Comparison of ENCODE assay signal across 1 cellular context in the genomic region with DNA sequence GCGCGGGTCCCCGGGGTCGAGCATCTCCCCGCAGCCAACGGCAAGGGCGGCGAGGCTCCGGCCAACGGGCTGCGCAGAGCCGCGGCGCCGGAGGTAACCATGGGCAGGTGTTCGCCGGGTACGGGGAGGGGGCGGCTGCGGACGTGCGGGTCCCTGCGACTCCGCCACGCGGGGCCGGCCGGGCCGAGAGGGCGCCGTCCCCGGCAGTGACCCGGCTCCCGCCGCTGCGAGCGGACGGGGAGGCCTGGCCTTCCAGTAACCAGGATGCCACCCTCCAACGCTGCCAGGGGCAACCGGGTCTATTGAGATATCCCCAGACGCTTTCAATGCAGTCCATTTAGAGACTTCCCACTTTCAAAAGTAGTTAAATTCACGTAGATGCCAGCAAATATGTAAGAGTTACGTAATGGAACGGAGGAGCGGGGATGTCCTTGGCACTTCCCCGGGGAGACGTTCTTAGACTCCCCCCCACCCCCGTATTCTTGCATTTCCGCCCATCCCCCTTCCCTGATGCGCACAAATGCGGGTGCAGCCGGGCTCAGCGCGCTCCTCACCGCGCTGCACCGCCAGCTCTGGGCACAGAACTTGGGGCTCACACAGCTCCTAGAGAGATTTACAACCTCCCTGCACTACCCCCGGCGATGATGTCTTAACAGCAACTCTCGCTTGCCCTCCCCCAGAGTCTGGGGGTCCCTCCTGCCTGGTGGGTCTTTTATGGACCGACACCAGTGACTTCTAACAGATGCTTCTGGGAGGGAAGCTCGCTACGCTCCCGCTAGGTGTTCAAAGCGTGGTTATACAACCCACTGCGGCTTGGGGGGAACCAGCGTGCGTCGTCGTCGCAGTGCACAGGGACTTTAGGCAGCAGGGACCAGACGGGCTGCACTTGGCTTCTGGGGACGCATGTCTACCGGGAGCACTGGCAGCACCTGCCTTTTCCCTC.
TF ChIP-seq lines count a peak whose summit lies in the region.

No MANE protein-coding gene starts in this region.

TF ChIP-seq in H1, 55 proteins besides CTCF, POLR2A, EP300 and RAD21:
- no peak for TF ChIP-seq POLR2AphosphoS5 (IDR thresholded peaks at IDR 0.05; ENCODE audit: low read depth, low read length)
- TF ChIP-seq, protein P1, sequence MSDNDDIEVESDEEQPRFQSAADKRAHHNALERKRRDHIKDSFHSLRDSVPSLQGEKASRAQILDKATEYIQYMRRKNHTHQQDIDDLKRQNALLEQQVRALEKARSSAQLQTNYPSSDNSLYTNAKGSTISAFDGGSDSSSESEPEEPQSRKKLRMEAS (IDR thresholded peaks at IDR 0.05), result peak; percentile 76
- peak; percentile 6 for TF ChIP-seq CTBP2 (IDR thresholded peaks at IDR 0.05; ENCODE audit: borderline replicate concordance, insufficient read depth, insufficient read length, low read length)
- TF ChIP-seq HDAC2 (IDR thresholded peaks at IDR 0.05; ENCODE audit: borderline replicate concordance in 1 of 2, low read depth in 2 of 2, low read length in 2 of 2), result 0 out of 4 replicates have a peak, but pooled peaks of 1 of the 2 experiments have one; percentile 18
- no peak for TF ChIP-seq FOSL1 (IDR thresholded peaks at IDR 0.05; ENCODE audit: insufficient read depth, low read depth, low read length)
- TF ChIP-seq RBBP5 (IDR thresholded peaks at IDR 0.05; ENCODE audit: borderline replicate concordance, low read depth, low read length), result 0 out of 2 replicates have a peak, but pooled peaks have one; percentile 30
- TF ChIP-seq, protein P2, sequence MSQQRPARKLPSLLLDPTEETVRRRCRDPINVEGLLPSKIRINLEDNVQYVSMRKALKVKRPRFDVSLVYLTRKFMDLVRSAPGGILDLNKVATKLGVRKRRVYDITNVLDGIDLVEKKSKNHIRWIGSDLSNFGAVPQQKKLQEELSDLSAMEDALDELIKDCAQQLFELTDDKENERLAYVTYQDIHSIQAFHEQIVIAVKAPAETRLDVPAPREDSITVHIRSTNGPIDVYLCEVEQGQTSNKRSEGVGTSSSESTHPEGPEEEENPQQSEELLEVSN (IDR thresholded peaks at IDR 0.05), result peak; percentile 75
- TF ChIP-seq PHF8 (conservative IDR thresholded peaks at IDR 0.05; ENCODE audit: low read depth, low read length), result no peak
- no peak for TF ChIP-seq ASH2L (IDR thresholded peaks at IDR 0.05; ENCODE audit: low read length)
- TF ChIP-seq KDM4A (IDR thresholded peaks at IDR 0.05; ENCODE audit: low read depth, low read length, severe bottlenecking), result peak; percentile 38
- no peak for TF ChIP-seq YY1 (IDR thresholded peaks at IDR 0.05; ENCODE audit: low read depth, low read length)
- no peak for TF ChIP-seq SP1 (IDR thresholded peaks at IDR 0.05; ENCODE audit: low read depth, low read length)
- no peak for TF ChIP-seq JUND (IDR thresholded peaks at IDR 0.05; ENCODE audit: low read length)
- no peak for TF ChIP-seq KDM5A (IDR thresholded peaks at IDR 0.05; ENCODE audit: low read length)
- TF ChIP-seq EZH2 (IDR thresholded peaks at IDR 0.05; ENCODE audit: low read depth, low read length, severe bottlenecking), result peak; percentile 91
- peak; percentile 91 for TF ChIP-seq SUZ12 (IDR thresholded peaks at IDR 0.05; ENCODE audit: low read length)
- no peak for TF ChIP-seq BACH1 (IDR thresholded peaks at IDR 0.05; ENCODE audit: low read length)
